ENCODE assay signal across 21 cellular contexts in the genomic region with DNA sequence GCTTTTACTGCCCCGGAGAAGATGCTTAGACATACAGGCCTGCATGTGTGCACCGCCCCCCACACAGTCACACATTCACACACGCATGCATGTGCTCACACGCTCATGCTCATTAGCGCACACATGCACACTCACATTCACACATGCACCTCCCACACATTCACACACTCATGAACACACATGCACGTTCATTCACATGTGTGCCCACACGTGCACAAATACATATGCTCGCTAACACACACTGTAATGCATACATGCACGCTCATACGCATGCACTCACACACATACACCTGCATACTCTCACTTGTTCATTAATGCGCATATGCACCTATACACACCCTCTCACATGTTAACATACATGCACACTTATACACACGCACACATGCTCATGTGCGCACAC. TPM values are rescaled to one million over a fixed set of nuclear protein-coding genes. Genes with fewer than 3 reads are reported as not detected.
DNase-seq lines count a peak whose midpoint lies in the region; ATAC-seq, FAIRE-seq and TF ChIP-seq lines count a peak whose summit lies in the region.
"Had no signal": no experiment of that assay in that cellular context is flagged by ENCODE, and none has a peak within 500 bp of the region (broad histone marks: within the 10 kb centered on the region; RNA-seq: fewer than 3 reads in every experiment).

No MANE protein-coding gene starts in this region.

- H3K27me3 Mint-ChIP-seq in activated CD8-positive, alpha-beta memory T cell treated with anti-CD3 and anti-CD28 coated beads, Interleukin-2, amount 10 ng/mL, durations not matched to agents 7 days and 5 days = no peaks in the 10 kb centered on the region
- H3K27me3 Mint-ChIP-seq: CD4-positive, alpha-beta memory T cell had no signal

- H3K27me3 ChIP-seq in right atrium auricular region = no peaks in the 10 kb centered on the region
- peaks cover 65% of the 10 kb centered on the region for H3K27me3 ChIP-seq in left ventricle myocardium inferior (ENCODE audit: low read depth)
- H3K27me3 ChIP-seq in bronchial epithelial cell (ENCODE audit: control insufficient read depth, insufficient read depth, low read length) = no peaks in the 10 kb centered on the region
- no peaks in the 10 kb centered on the region for H3K27me3 ChIP-seq in neuronal stem cell (ENCODE audit: control insufficient read depth in 3 of 3, insufficient read depth in 3 of 3, low read depth in 1 of 3, low read length in 3 of 3)
- H3K27me3 ChIP-seq: BLaER1 had no signal

- H3K27ac Mint-ChIP-seq in activated CD8-positive, alpha-beta memory T cell treated with anti-CD3 and anti-CD28 coated beads, Interleukin-2, amount 10 ng/mL, durations not matched to agents 7 days and 5 days = no peak overlapping the region
- H3K27ac Mint-ChIP-seq: CD14-positive monocyte; CD4-positive, alpha-beta memory T cell had no signal

- no peak for ATAC-seq in activated CD8-positive, alpha-beta memory T cell treated with anti-CD3 and anti-CD28 coated beads, Interleukin-2, amount 10 ng/mL, durations not matched to agents 7 days and 5 days

- H3K36me3 ChIP-seq in right atrium auricular region (no peaks in the 10 kb centered on the region), left ventricle myocardium inferior (no peaks in the 10 kb centered on the region), bronchial epithelial cell (ENCODE audit: control insufficient read depth, insufficient read depth, low read length) (no peaks in the 10 kb centered on the region), neuronal stem cell (replicated peaks in 1 of 2; ENCODE audit: control insufficient read depth in 2 of 2, insufficient read depth in 2 of 2, low read length in 2 of 2) (peaks cover 1 to 17% of the 10 kb centered on the region in 2 donors)
- H3K36me3 ChIP-seq: BLaER1, HAP-1 had no signal

- no peak overlapping the region for H2BK120ac ChIP-seq in neuronal stem cell (ENCODE audit: low read depth, low read length)

- no peak overlapping the region for H2BK15ac ChIP-seq in neuronal stem cell (ENCODE audit: low read length)

- H3K36me3 Mint-ChIP-seq in activated CD8-positive, alpha-beta memory T cell treated with anti-CD3 and anti-CD28 coated beads, Interleukin-2, amount 10 ng/mL, durations not matched to agents 7 days and 5 days = no peaks in the 10 kb centered on the region
- H3K36me3 Mint-ChIP-seq: CD14-positive monocyte; CD4-positive, alpha-beta memory T cell had no signal

- no peak overlapping the region for H3K9ac ChIP-seq in neuronal stem cell (ENCODE audit: low read depth, low read length, poor library complexity)
- H3K9ac ChIP-seq: BLaER1 had no signal

- whole genome bisulfite sequencing in neuronal stem cell (ENCODE audit: extremely low coverage in 2 of 2, insufficient read length in 2 of 2, insufficient replicate concordance in 1 of 2), 2 donors = no CpG with 5 or more reads among the region's 13 CpGs

- no peak overlapping the region for H4K8ac ChIP-seq in neuronal stem cell (ENCODE audit: low read depth, low read length)

- H3K79me1 ChIP-seq in neuronal stem cell (ENCODE audit: low read depth, low read length) = no peaks in the 10 kb centered on the region

- H3K9me3 ChIP-seq in right atrium auricular region (no peaks in the 10 kb centered on the region), left ventricle myocardium inferior (replicated peaks) (no peaks in the 10 kb centered on the region), neuronal stem cell (replicated peaks in 1 of 2; ENCODE audit: control insufficient read depth in 2 of 2, insufficient read depth in 1 of 2, low read depth in 1 of 2, low read length in 2 of 2) (peaks cover 1 to 2% of the 10 kb centered on the region in 2 donors)
- H3K9me3 ChIP-seq: HAP-1 had no signal

- H3K4me1 ChIP-seq in right atrium auricular region (no peaks in the 10 kb centered on the region), left ventricle myocardium inferior (no peaks in the 10 kb centered on the region), neuronal stem cell (ENCODE audit: control insufficient read depth in 2 of 2, insufficient read depth in 1 of 2, low read depth in 1 of 2, low read length in 2 of 2) (no peaks in the 10 kb centered on the region)
- H3K4me1 ChIP-seq: HAP-1 had no signal

- H3K4me3 ChIP-seq in right atrium auricular region (no peak overlapping the region), left ventricle myocardium inferior (no peak overlapping the region), bronchial epithelial cell (ENCODE audit: low read depth, low read length) (no peak overlapping the region), neuronal stem cell (ENCODE audit: low read length in 2 of 2) (peak overlapping the region in 1 of 2 donors; percentile 7)
- H3K4me3 ChIP-seq: BLaER1, HAP-1 had no signal

- H3K4me1 Mint-ChIP-seq in activated CD8-positive, alpha-beta memory T cell treated with anti-CD3 and anti-CD28 coated beads, Interleukin-2, amount 10 ng/mL, durations not matched to agents 7 days and 5 days = no peaks in the 10 kb centered on the region
- H3K4me1 Mint-ChIP-seq: CD14-positive monocyte; CD4-positive, alpha-beta memory T cell had no signal

- no peak for TF ChIP-seq CTCF in right atrium auricular region (IDR thresholded peaks at IDR 0.05)
- TF ChIP-seq CTCF in left ventricle myocardium inferior (IDR thresholded peaks at IDR 0.05; ENCODE audit: borderline replicate concordance) = no peak
- no peak for TF ChIP-seq CTCF in bronchial epithelial cell (IDR thresholded peaks at IDR 0.05; ENCODE audit: insufficient read depth, low read length, severe bottlenecking)

- no peak overlapping the region for H3K4me2 ChIP-seq in neuronal stem cell (ENCODE audit: insufficient read depth, low read length, poor library complexity, severe bottlenecking)
- H3K4me2 ChIP-seq: BLaER1 had no signal

- peaks cover 4% of the 10 kb centered on the region for H3K9me3 Mint-ChIP-seq in activated CD8-positive, alpha-beta memory T cell treated with anti-CD3 and anti-CD28 coated beads, Interleukin-2, amount 10 ng/mL, durations not matched to agents 7 days and 5 days (ENCODE audit: low read depth)

- DNase-seq in right atrium auricular region (ENCODE audit: low spot score) = peak; percentile 5
- DNase-seq in left ventricle myocardium inferior = no peak
- DNase-seq in bronchial epithelial cell (ENCODE audit: low read depth) = no peak
- no peak for DNase-seq in neuronal stem cell (ENCODE audit: low spot score)
- DNase-seq in NCI-H526 (lab: John Stamatoyannopoulos, UW) = no peak
- no peak for DNase-seq in activated CD8-positive, alpha-beta memory T cell treated with anti-CD3 and anti-CD28 coated beads, Interleukin-2, amount 10 ng/mL, durations not matched to agents 7 days and 5 days
- no peak for DNase-seq in NCI-H2081 (lab: John Stamatoyannopoulos, UW)
- DNase-seq: DMS153, DMS79, GDM1, IMR-90 had no signal

- no peak overlapping the region for H3K27ac ChIP-seq in right atrium auricular region
- H3K27ac ChIP-seq in left ventricle myocardium inferior (replicated peaks) = no peak overlapping the region
- H3K27ac ChIP-seq in neuronal stem cell (replicated peaks; ENCODE audit: low read length) = no peak overlapping the region
- H3K27ac ChIP-seq: 22Rv1, BLaER1 had no signal

- no peak overlapping the region for H2BK5ac ChIP-seq in neuronal stem cell (ENCODE audit: low read length)

- H2AFZ ChIP-seq in neuronal stem cell (ENCODE audit: low read length) = no peak overlapping the region

- no peak overlapping the region for H3K23ac ChIP-seq in neuronal stem cell (ENCODE audit: low read depth, low read length, poor library complexity)

- no peak overlapping the region for H3K4ac ChIP-seq in neuronal stem cell (ENCODE audit: low read length)

- H4K91ac ChIP-seq in neuronal stem cell (ENCODE audit: low read depth, low read length, poor library complexity) = no peak overlapping the region

- intact Hi-C loops in left ventricle myocardium inferior (cut with micrococcal nuclease) = no loop called here

- no peak overlapping the region for H2AK5ac ChIP-seq in neuronal stem cell (ENCODE audit: low read depth, low read length)

- no peak overlapping the region for H3K4me3 Mint-ChIP-seq in activated CD8-positive, alpha-beta memory T cell treated with anti-CD3 and anti-CD28 coated beads, Interleukin-2, amount 10 ng/mL, durations not matched to agents 7 days and 5 days
- H3K4me3 Mint-ChIP-seq: CD14-positive monocyte; CD4-positive, alpha-beta memory T cell had no signal

- H3K14ac ChIP-seq in neuronal stem cell (ENCODE audit: low read length) = peak overlapping the region; percentile 23

- H3K18ac ChIP-seq in neuronal stem cell (ENCODE audit: low read length) = no peak overlapping the region

- peak; percentile 36 for FAIRE-seq in bronchial epithelial cell (lab: Jason Lieb, UNC)
- FAIRE-seq: GM19239 had no signal

- H2BK12ac ChIP-seq in neuronal stem cell (ENCODE audit: low read length) = no peak overlapping the region

- CTCF ChIA-PET in activated CD8-positive, alpha-beta memory T cell treated with anti-CD3 and anti-CD28 coated beads, Interleukin-2, amount 10 ng/mL, durations not matched to agents 7 days and 5 days (lab: Charles Lee) = no interaction called here

RNA-seq across cellular contexts. Expression of a gene that starts 21.9 kb away (rescaled TPM):
- total RNA-seq in right atrium auricular region (10 to 100 TPM in 1 of 2 donors, 1 to 10 TPM in 1; 5.3 to 10.5 TPM), left ventricle myocardium inferior (1.8 TPM), bronchial epithelial cell (not detected in 2 replicates)
- 0.11 TPM for polyA plus RNA-seq in neuronal stem cell (2013, experiment 1 of 2)
- polyA plus RNA-seq in neuronal stem cell (2013, experiment 2 of 2) = 0.12 TPM
- total RNA-seq in activated CD8-positive, alpha-beta memory T cell treated with anti-CD3 and anti-CD28 coated beads, Interleukin-2, amount 10 ng/mL, durations not matched to agents 7 days and 5 days = not detected
- total RNA-seq: A673; CD4-positive, alpha-beta memory T cell; Daoy; HT-29; IMR-90 had no signal
- polyA plus RNA-seq: AG04450; CD14-positive monocyte; CD4-positive, alpha-beta memory T cell; IMR-90 had no signal
